Comparison of ENCODE assay signal across 10 cellular contexts in genomic region chr17:61000911-61001310, GRCh38.
DNase-seq lines count a peak whose midpoint lies in the region; ATAC-seq and TF ChIP-seq lines count a peak whose summit lies in the region.
"Had no signal": no experiment of that assay in that cellular context is flagged by ENCODE, and none has a peak within 500 bp of the region (broad histone marks: within the 10 kb centered on the region; RNA-seq: fewer than 3 reads in every experiment).

No MANE protein-coding gene starts in this region.

- in situ Hi-C loops in KBM-7 (cut with MboI; ENCODE audit: low pct_unique_long_range_greater_than_20kb, low sequenced_read_pairs), result loop anchor here (25.0 kb wide), 1 partner anchor 386 kb away; the partner anchor contains the start of gene TBX2

- peak; percentile 13; the same call in 1 of the 2 replicates for TF ChIP-seq CTCF in C4-2B (conservative IDR thresholded peaks at IDR 0.05)
- peak; percentile 22 for TF ChIP-seq CTCF in liver (IDR thresholded peaks at IDR 0.05; ENCODE audit: low read depth, low read length, missing input control)

- no peaks in the 10 kb centered on the region for H3K4me1 ChIP-seq in liver (ENCODE audit: control insufficient read depth in 4 of 4, insufficient read depth in 4 of 4, low read length in 3 of 4)
- H3K4me1 ChIP-seq: psoas muscle had no signal

- peak; percentile 35 to 62 for TF ChIP-seq RAD21 in liver (IDR thresholded peaks at IDR 0.05)

- H3K4me3 ChIP-seq in liver (ENCODE audit: low read depth in 1 of 3, low read length in 3 of 3), result no peak overlapping the region
- H3K4me3 ChIP-seq: psoas muscle had no signal

- peaks cover 0 to 1% (median 0%) of the 10 kb centered on the region in 4 donors for H3K36me3 ChIP-seq in liver (ENCODE audit: control insufficient read depth in 4 of 4, insufficient read depth in 3 of 4, low read depth in 1 of 4, low read length in 3 of 4)

- peak; percentile 7 for DNase-seq in KBM-7
- DNase-seq in amniotic stem cell (lab: John Stamatoyannopoulos, UW), result peak; percentile 44
- DNase-seq in D341Med (ENCODE audit: low spot score), result no peak
- no peak for DNase-seq in cortex of kidney (lab: John Stamatoyannopoulos, UW)
- DNase-seq in stimulated activated CD4-positive, alpha-beta T cell treated with anti-CD3 and anti-CD28 coated beads, Interleukin-15, amount 100 ng/mL, for 24 hours, result no peak
- DNase-seq: psoas muscle had no signal

- ATAC-seq in GM18907 (IDR thresholded peaks at IDR 0.05; ENCODE audit: unreplicated experiment), result no peak
- ATAC-seq: activated CD4-positive, CD25-positive, alpha-beta regulatory T cell treated with anti-CD3 and anti-CD28 coated beads, Interleukin-2, amount 50 U/mL, for 24 hours; psoas muscle had no signal

- H3K9me3 ChIP-seq in liver (ENCODE audit: control insufficient read depth in 4 of 4, low read length in 3 of 4), result no peaks in the 10 kb centered on the region
- H3K9me3 ChIP-seq: psoas muscle had no signal

- H3K27me3 ChIP-seq in liver (ENCODE audit: control insufficient read depth in 4 of 4, insufficient read depth in 4 of 4, low read length in 3 of 4), result no peaks in the 10 kb centered on the region

- H3K27ac ChIP-seq in C4-2B (no peak overlapping the region), liver (ENCODE audit: low read depth in 1 of 2, low read length in 2 of 2) (no peak overlapping the region)
- H3K27ac ChIP-seq: psoas muscle had no signal

- 65% methylated on average over 2 of the region's 2 CpGs for WGBS in liver

- no peak overlapping the region for H3K9ac ChIP-seq in liver (ENCODE audit: low read depth in 1 of 2, low read length in 2 of 2)

TF ChIP-seq in liver, 16 proteins besides CTCF, POLR2A, EP300 and RAD21:
- TF ChIP-seq HNF4G (IDR thresholded peaks at IDR 0.05), result no peak
- TF ChIP-seq ZBTB33 (IDR thresholded peaks at IDR 0.05), result no peak
- TF ChIP-seq RXRA (IDR thresholded peaks at IDR 0.05), result peak; percentile 12
- TF ChIP-seq MAX (IDR thresholded peaks at IDR 0.05), result no peak
- TF ChIP-seq TAF1 (conservative IDR thresholded peaks at IDR 0.05), result no peak
- TF ChIP-seq NR2F2 (IDR thresholded peaks at IDR 0.05), result peak; percentile 79
- TF ChIP-seq SP1 (IDR thresholded peaks at IDR 0.05), result no peak
- TF ChIP-seq EGR1 (IDR thresholded peaks at IDR 0.05; ENCODE audit: low read depth in 2 of 2), result no peak
- no peak for TF ChIP-seq HNF4A (conservative IDR thresholded peaks at IDR 0.05)
- no peak for TF ChIP-seq FOXA2 (IDR thresholded peaks at IDR 0.05)
- no peak for TF ChIP-seq FOXA1 (IDR thresholded peaks at IDR 0.05)
- TF ChIP-seq JUND (IDR thresholded peaks at IDR 0.05), result no peak
- no peak for TF ChIP-seq ATF3 (IDR thresholded peaks at IDR 0.05)
- no peak for TF ChIP-seq YY1 (IDR thresholded peaks at IDR 0.05)
- no peak for TF ChIP-seq GABPA (IDR thresholded peaks at IDR 0.05 in 1 of 2, conservative IDR thresholded peaks at IDR 0.05 in 1 of 2)
- no peak for TF ChIP-seq REST (IDR thresholded peaks at IDR 0.05)

Comparison
In these comparisons a context has a peak if more than half of its experiments do, and no peak if none do; other contexts are left out.
1. DNase-seq: peak in KBM-7 (single experiment) and amniotic stem cell (single experiment); none in D341Med (single experiment), cortex of kidney (single experiment) and stimulated activated CD4-positive, alpha-beta T cell treated with anti-CD3 and anti-CD28 coated beads, Interleukin-15, amount 100 ng/mL, for 24 hours (single experiment).